9 cellular contexts compared by ENCODE assay signal in the genomic region with DNA sequence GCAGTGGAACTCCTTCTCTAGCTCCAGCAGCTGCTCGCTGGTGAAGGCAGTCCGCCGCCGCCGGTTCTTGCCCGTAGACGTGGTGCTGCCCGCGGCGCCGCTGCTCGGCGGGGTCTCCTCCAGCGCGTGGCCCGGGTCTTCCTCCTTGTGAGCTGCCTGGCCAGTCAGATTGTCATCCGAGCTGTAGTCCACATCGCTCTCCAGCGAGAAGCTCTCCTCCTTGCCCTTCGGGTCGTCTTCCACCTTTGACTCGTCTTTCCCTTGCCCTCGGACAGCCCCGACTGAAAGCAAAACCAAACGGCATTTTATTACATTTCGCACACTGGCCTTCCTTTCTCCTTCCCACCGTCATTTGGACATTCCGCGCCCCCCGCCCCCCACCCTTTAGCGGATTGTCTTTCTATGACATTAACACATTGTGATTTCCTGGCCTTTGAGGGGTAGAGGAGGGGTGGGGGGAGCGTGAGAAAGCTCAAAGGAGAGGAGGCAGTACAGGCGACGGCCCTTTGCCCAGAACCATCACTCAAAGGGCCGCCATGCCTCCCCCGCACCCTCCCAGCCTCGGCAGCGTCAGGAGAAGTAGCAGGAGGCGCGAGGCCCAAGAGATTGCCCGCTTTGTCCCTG. TPM values are rescaled to one million over a fixed set of nuclear protein-coding genes. Genes with fewer than 3 reads are reported as not detected.
DNase-seq lines count a peak whose midpoint lies in the region; ATAC-seq, FAIRE-seq and TF ChIP-seq lines count a peak whose summit lies in the region.
"Had no signal": no experiment of that assay in that cellular context is flagged by ENCODE, and none has a peak within 500 bp of the region (broad histone marks: within the 10 kb centered on the region; RNA-seq: fewer than 3 reads in every experiment).

No MANE protein-coding gene starts in this region.

- H3K27ac ChIP-seq in keratinocyte (ENCODE audit: control insufficient read depth, insufficient read depth, low read length), result no peak overlapping the region

- peaks cover 32% of the 10 kb centered on the region for H3K4me1 ChIP-seq in keratinocyte (ENCODE audit: control insufficient read depth, extremely low read depth, insufficient read depth, low read length)

- no peak for ATAC-seq in activated T-cell treated with anti-CD3 and anti-CD28 coated beads, Interleukin-2, amount 50 U/mL, for 72 hours (replicated peaks in 1 of 2)
- ATAC-seq in stimulated activated naive B cell treated with anti-CD40 and anti-IgM and Interleukin-4, amounts not matched to agents 10 μg/mL and 1 μg/mL and 100 μg/mL, for 72 hours (replicated peaks), result no peak
- ATAC-seq in HG03520 (IDR thresholded peaks at IDR 0.05; ENCODE audit: unreplicated experiment), result no peak

- peaks cover 63% of the 10 kb centered on the region for H3K27me3 Mint-ChIP-seq in activated CD4-positive, alpha-beta T cell treated with anti-CD3 and anti-CD28 coated beads, Interleukin-2, amount 10 ng/mL, durations not matched to agents 7 days and 5 days
- H3K27me3 Mint-ChIP-seq in activated T-cell treated with anti-CD3 and anti-CD28 coated beads, Interleukin-2, amount 50 U/mL, for 72 hours (ENCODE audit: low read depth), result peaks cover 63% of the 10 kb centered on the region
- peaks cover 51 to 68% of the 10 kb centered on the region in 2 donors for H3K27me3 Mint-ChIP-seq in stimulated activated naive B cell treated with anti-CD40 and anti-IgM and Interleukin-4, amounts not matched to agents 10 μg/mL and 1 μg/mL and 100 μg/mL, for 72 hours

- CTCF ChIA-PET in activated CD4-positive, alpha-beta T cell treated with anti-CD3 and anti-CD28 coated beads, Interleukin-2, amount 10 ng/mL, durations not matched to agents 7 days and 5 days (lab: Charles Lee), result no interaction called here

- dilution Hi-C loops in keratinocyte (cut with MboI; ENCODE audit: extremely low pct_ligation_motif_present, low sequenced_read_pairs), result no loop called here

- peak overlapping the region; percentile 40 for H3K4me3 Mint-ChIP-seq in activated CD4-positive, alpha-beta T cell treated with anti-CD3 and anti-CD28 coated beads, Interleukin-2, amount 10 ng/mL, durations not matched to agents 7 days and 5 days
- H3K4me3 Mint-ChIP-seq in activated T-cell treated with anti-CD3 and anti-CD28 coated beads, Interleukin-2, amount 50 U/mL, for 72 hours, result peak overlapping the region; percentile 61 to 68
- H3K4me3 Mint-ChIP-seq in stimulated activated naive B cell treated with anti-CD40 and anti-IgM and Interleukin-4, amounts not matched to agents 10 μg/mL and 1 μg/mL and 100 μg/mL, for 72 hours, result peak overlapping the region; percentile 36 to 57

- no peaks in the 10 kb centered on the region for H3K79me2 ChIP-seq in keratinocyte (ENCODE audit: control insufficient read depth, insufficient read depth, low read length)

- peaks cover 3% of the 10 kb centered on the region for H3K4me1 Mint-ChIP-seq in activated CD4-positive, alpha-beta T cell treated with anti-CD3 and anti-CD28 coated beads, Interleukin-2, amount 10 ng/mL, durations not matched to agents 7 days and 5 days
- peaks cover 10% of the 10 kb centered on the region for H3K4me1 Mint-ChIP-seq in activated T-cell treated with anti-CD3 and anti-CD28 coated beads, Interleukin-2, amount 50 U/mL, for 72 hours (ENCODE audit: low read depth)
- H3K4me1 Mint-ChIP-seq in stimulated activated naive B cell treated with anti-CD40 and anti-IgM and Interleukin-4, amounts not matched to agents 10 μg/mL and 1 μg/mL and 100 μg/mL, for 72 hours, result peaks cover 5 to 17% of the 10 kb centered on the region in 2 donors

- TF ChIP-seq CTCF in keratinocyte (optimal IDR thresholded peaks at IDR 0.05 in 1 of 3, IDR thresholded peaks at IDR 0.05 in 1 of 3, conservative IDR thresholded peaks at IDR 0.05 in 1 of 3; ENCODE audit: extremely low read depth in 1 of 3, insufficient read depth in 2 of 3, low read length in 3 of 3), result no peak

- H3K4me3 ChIP-seq in keratinocyte (ENCODE audit: control insufficient read depth in 2 of 3, extremely low read depth in 1 of 3, insufficient read depth in 2 of 3, low read depth in 1 of 3, low read length in 3 of 3), result peak overlapping the region in 2 of 3 experiments; percentile 52 to 67

- H3K36me3 Mint-ChIP-seq in activated CD4-positive, alpha-beta T cell treated with anti-CD3 and anti-CD28 coated beads, Interleukin-2, amount 10 ng/mL, durations not matched to agents 7 days and 5 days (ENCODE audit: low read depth), result peaks cover 3% of the 10 kb centered on the region
- peaks cover 0 to 2% of the 10 kb centered on the region in 2 donors for H3K36me3 Mint-ChIP-seq in activated T-cell treated with anti-CD3 and anti-CD28 coated beads, Interleukin-2, amount 50 U/mL, for 72 hours (ENCODE audit: insufficient read depth in 2 of 2)
- H3K36me3 Mint-ChIP-seq in stimulated activated naive B cell treated with anti-CD40 and anti-IgM and Interleukin-4, amounts not matched to agents 10 μg/mL and 1 μg/mL and 100 μg/mL, for 72 hours, result peaks cover 0 to 3% of the 10 kb centered on the region in 2 donors

- peak overlapping the region; percentile 71 for H3K4me2 ChIP-seq in keratinocyte (ENCODE audit: control insufficient read depth, extremely low read depth, insufficient read depth, low read depth, low read length)

- no peaks in the 10 kb centered on the region for H3K36me3 ChIP-seq in keratinocyte (ENCODE audit: control insufficient read depth in 2 of 2, extremely low read depth in 1 of 2, insufficient read depth in 2 of 2, low read length in 2 of 2)

- H3K27me3 ChIP-seq in keratinocyte (ENCODE audit: control insufficient read depth, extremely low read depth, insufficient read depth, low read length), result peaks cover 68% of the 10 kb centered on the region

- POLR2A ChIA-PET in activated CD4-positive, alpha-beta T cell treated with anti-CD3 and anti-CD28 coated beads, Interleukin-2, amount 10 ng/mL, durations not matched to agents 7 days and 5 days (lab: Charles Lee), result no interaction called here

- H3K9ac ChIP-seq in keratinocyte (ENCODE audit: control insufficient read depth, extremely low read depth, insufficient read depth, low read length), result no peak overlapping the region

- no peaks in the 10 kb centered on the region for H3K9me1 ChIP-seq in keratinocyte (ENCODE audit: control insufficient read depth, extremely low read depth, insufficient read depth, low read length)

- peak overlapping the region; percentile 54 for H2AFZ ChIP-seq in keratinocyte (ENCODE audit: control insufficient read depth, low read length)

- H3K9me3 ChIP-seq in keratinocyte (ENCODE audit: control insufficient read depth, low read depth, low read length), result no peaks in the 10 kb centered on the region

- DNase-seq in activated CD4-positive, alpha-beta T cell treated with anti-CD3 and anti-CD28 coated beads, Interleukin-2, amount 10 ng/mL, durations not matched to agents 7 days and 5 days, result no peak
- DNase-seq in activated CD4-positive, alpha-beta T cell treated with anti-CD3 and anti-CD28 coated beads, Interleukin-2, amount 50 U/mL, for 4 hours, result no peak
- DNase-seq in activated T-cell treated with anti-CD3 and anti-CD28 coated beads, Interleukin-2, amount 50 U/mL, for 72 hours, result no peak
- DNase-seq in keratinocyte (ENCODE audit: low read depth, low spot score), result no peak
- DNase-seq in stimulated activated naive B cell treated with anti-CD40 and anti-IgM and Interleukin-4, amounts not matched to agents 10 μg/mL and 1 μg/mL and 100 μg/mL, for 72 hours, result no peak
- DNase-seq in RCC 7860 (ENCODE audit: low spot score), result no peak
- no peak for DNase-seq in kidney glomerular epithelial cell (lab: John Stamatoyannopoulos, UW)

- H3K27ac Mint-ChIP-seq in activated CD4-positive, alpha-beta T cell treated with anti-CD3 and anti-CD28 coated beads, Interleukin-2, amount 10 ng/mL, durations not matched to agents 7 days and 5 days, result peak overlapping the region; percentile 25
- H3K27ac Mint-ChIP-seq in activated T-cell treated with anti-CD3 and anti-CD28 coated beads, Interleukin-2, amount 50 U/mL, for 72 hours, result peak overlapping the region; percentile 11
- peak overlapping the region; percentile 90 for H3K27ac Mint-ChIP-seq in stimulated activated naive B cell treated with anti-CD40 and anti-IgM and Interleukin-4, amounts not matched to agents 10 μg/mL and 1 μg/mL and 100 μg/mL, for 72 hours

- FAIRE-seq in keratinocyte (lab: Jason Lieb, UNC), result no peak
- FAIRE-seq in RCC 7860 (lab: Jason Lieb, UNC), result no peak

- peaks cover 2% of the 10 kb centered on the region for H3K9me3 Mint-ChIP-seq in activated CD4-positive, alpha-beta T cell treated with anti-CD3 and anti-CD28 coated beads, Interleukin-2, amount 10 ng/mL, durations not matched to agents 7 days and 5 days
- H3K9me3 Mint-ChIP-seq in activated T-cell treated with anti-CD3 and anti-CD28 coated beads, Interleukin-2, amount 50 U/mL, for 72 hours, result no peaks in the 10 kb centered on the region
- no peaks in the 10 kb centered on the region for H3K9me3 Mint-ChIP-seq in stimulated activated naive B cell treated with anti-CD40 and anti-IgM and Interleukin-4, amounts not matched to agents 10 μg/mL and 1 μg/mL and 100 μg/mL, for 72 hours

- peaks cover 11% of the 10 kb centered on the region for H4K20me1 ChIP-seq in keratinocyte (ENCODE audit: control insufficient read depth, extremely low read depth, insufficient read depth, low read length)

RNA-seq across cellular contexts. Expression of a gene that starts 1.9 kb away (rescaled TPM):
- total RNA-seq in activated CD4-positive, alpha-beta T cell treated with anti-CD3 and anti-CD28 coated beads, Interleukin-2, amount 10 ng/mL, durations not matched to agents 7 days and 5 days, result not detected
- total RNA-seq in activated T-cell treated with anti-CD3 and anti-CD28 coated beads, Interleukin-2, amount 50 U/mL, for 72 hours, result not detected
- polyA plus RNA-seq in keratinocyte, result 0.13 to 0.69 TPM (median 0.17 TPM) in 3 replicates
- not detected for polyA plus RNA-seq in keratinocyte (2011; ENCODE audit: low read depth)
- 0.07 and 0.23 TPM in 2 replicates for polyA plus RNA-seq in keratinocyte (2011; cell fraction: cytosol; rRNA removed)
- polyA plus RNA-seq in keratinocyte (2011; cell fraction: nucleus; rRNA removed), result 0.15 and 0.24 TPM in 2 replicates
- 0.13 and 0.84 TPM in 2 replicates for polyA plus RNA-seq in keratinocyte (2012; ENCODE audit: low replicate concordance)
- 0.32 TPM in 1 of 3 replicates, not detected in the others for polyA minus RNA-seq in keratinocyte
- not detected for polyA minus RNA-seq in keratinocyte (2011; cell fraction: cytosol; rRNA and poly(A)+ RNA removed)
- polyA minus RNA-seq in keratinocyte (2011; cell fraction: nucleus; rRNA and poly(A)+ RNA removed), result not detected in 2 replicates
- total RNA-seq: OCI-LY7 had no signal

Comparison
In these comparisons a context has a peak if more than half of its experiments do, and no peak if none do; other contexts are left out.
1. H3K27ac Mint-ChIP-seq: peak in every context shown above with its lines; median percentile 90 in stimulated activated naive B cell treated with anti-CD40 and anti-IgM and Interleukin-4, amounts not matched to agents 10 μg/mL and 1 μg/mL and 100 μg/mL, for 72 hours; 25 in activated CD4-positive, alpha-beta T cell treated with anti-CD3 and anti-CD28 coated beads, Interleukin-2, amount 10 ng/mL, durations not matched to agents 7 days and 5 days; 11 in activated T-cell treated with anti-CD3 and anti-CD28 coated beads, Interleukin-2, amount 50 U/mL, for 72 hours.